Comparison of ENCODE assay signal across 35 cellular contexts in the genomic region with DNA sequence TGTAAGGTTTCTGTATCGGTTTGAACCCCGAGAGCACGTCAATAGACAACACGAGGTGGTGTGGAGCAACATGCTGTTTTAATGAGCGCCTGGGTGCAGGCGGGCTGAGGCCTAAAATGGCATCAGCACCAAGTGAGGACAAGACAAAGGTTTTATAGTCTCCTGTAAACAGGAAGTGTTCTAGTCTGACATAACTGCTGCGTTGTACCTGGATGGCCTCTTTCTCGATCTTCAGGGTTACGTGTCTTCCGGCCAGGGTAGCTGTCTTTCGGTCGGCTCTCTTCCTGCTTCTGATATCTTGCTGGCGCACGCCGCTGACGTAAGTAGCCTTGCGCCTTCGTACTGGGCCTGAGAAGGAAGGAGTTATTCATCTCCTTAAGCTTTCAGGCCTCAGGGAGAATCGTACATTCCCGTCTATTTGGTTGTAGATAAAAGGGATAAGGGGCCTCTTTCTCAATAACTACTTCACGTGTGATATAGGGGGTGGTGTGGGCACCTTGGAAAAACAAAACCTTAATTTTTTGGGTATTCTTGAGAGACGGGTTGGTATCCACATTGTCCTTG. TPM values are rescaled to one million over a fixed set of nuclear protein-coding genes. Genes with fewer than 3 reads are reported as not detected.
"Had no signal": no experiment of that assay in that cellular context is flagged by ENCODE, and none has a peak within 500 bp of the region (broad histone marks: within the 10 kb centered on the region; RNA-seq: fewer than 3 reads in every experiment).

No MANE protein-coding gene starts in this region.

- H3K4me1 Mint-ChIP-seq: activated B cell treated with CpG ODN at 0.5 μM for 24 hours; activated naive CD8-positive, alpha-beta T cell treated with anti-CD3 and anti-CD28 coated beads for 36 hours; activated T-helper 17 cell treated with anti-CD3 and anti-CD28 coated beads, Interleukin-2, amount 50 U/mL, for 72 hours; central memory CD8-positive, alpha-beta T cell had no signal

- H3K4me3 ChIP-seq: Peyer's patch had no signal

- H3K9me3 ChIP-seq: Peyer's patch had no signal

- H3K27ac ChIP-seq: brain microvascular endothelial cell, KMS-11, Peyer's patch, VCaP had no signal

- H3K36me3 ChIP-seq: brain microvascular endothelial cell, Peyer's patch had no signal

- H3K9me3 Mint-ChIP-seq: activated B cell treated with CpG ODN at 0.5 μM for 24 hours; activated CD4-positive, alpha-beta memory T cell treated with anti-CD3 and anti-CD28 coated beads for 36 hours; activated naive CD8-positive, alpha-beta T cell treated with anti-CD3 and anti-CD28 coated beads for 36 hours; activated T-cell treated with anti-CD3 and anti-CD28 coated beads, Interleukin-2, amount 50 U/mL, for 72 hours; activated T-helper 17 cell treated with anti-CD3 and anti-CD28 coated beads, Interleukin-2, amount 50 U/mL, for 72 hours; central memory CD8-positive, alpha-beta T cell had no signal

- DNase-seq: activated B cell treated with CpG ODN at 0.5 μM for 24 hours; activated CD4-positive, alpha-beta memory T cell treated with anti-CD3 and anti-CD28 coated beads for 36 hours; activated CD4-positive, alpha-beta T cell treated with anti-CD3 and anti-CD28 coated beads for 4 hours; activated CD4-positive, alpha-beta T cell treated with anti-CD3 and anti-CD28 coated beads, Interleukin-2, amount 50 U/mL, for 1 hour; activated CD4-positive, CD25-positive, alpha-beta regulatory T cell treated with anti-CD3 and anti-CD28 coated beads, Interleukin-2, amount 50 U/mL, for 72 hours; activated CD8-positive, alpha-beta memory T cell treated with anti-CD3 and anti-CD28 coated beads, Interleukin-2, amount 50 U/mL, for 48 hours; activated effector memory CD4-positive, alpha-beta T cell treated with anti-CD3 and anti-CD28 coated beads, Interleukin-2, amount 50 U/mL, for 16 hours; activated naive CD4-positive, alpha-beta T cell; activated naive CD4-positive, alpha-beta T cell treated with anti-CD3 and anti-CD28 coated beads, Interleukin-2, amount 50 U/mL, for 16 hours; activated naive CD8-positive, alpha-beta T cell treated with anti-CD3 and anti-CD28 coated beads for 36 hours; activated T-cell treated with anti-CD3 and anti-CD28 coated beads, Interleukin-2, amount 50 U/mL, for 72 hours; amniotic stem cell; aorta; brain microvascular endothelial cell; MM.1S; MV-4-11; NCI-H1092; NCI-H1436 treated with DMSO at 0.1 percent for 48 hours; NCI-H187 treated with DMSO at 0.1 percent for 48 hours; NCI-H446; NCI-H524; NCI-H69; NCI-H82; PC-3; Peyer's patch; Right ventricle myocardium superior; SW 1271; T-helper 1 cell; T-helper 2 cell; T-helper 9 cell had no signal

- H3K27ac Mint-ChIP-seq: activated B cell treated with CpG ODN at 0.5 μM for 24 hours; activated CD4-positive, alpha-beta memory T cell treated with anti-CD3 and anti-CD28 coated beads for 36 hours; activated naive CD8-positive, alpha-beta T cell treated with anti-CD3 and anti-CD28 coated beads for 36 hours; activated T-cell treated with anti-CD3 and anti-CD28 coated beads, Interleukin-2, amount 50 U/mL, for 72 hours; activated T-helper 17 cell treated with anti-CD3 and anti-CD28 coated beads, Interleukin-2, amount 50 U/mL, for 72 hours had no signal

- H3K27me3 Mint-ChIP-seq: activated B cell treated with CpG ODN at 0.5 μM for 24 hours; activated CD4-positive, alpha-beta memory T cell treated with anti-CD3 and anti-CD28 coated beads for 36 hours; activated naive CD8-positive, alpha-beta T cell treated with anti-CD3 and anti-CD28 coated beads for 36 hours had no signal

- H3K4me1 ChIP-seq: Peyer's patch had no signal

- H3K27me3 ChIP-seq: brain microvascular endothelial cell, Peyer's patch had no signal

- H3K36me3 Mint-ChIP-seq: activated CD4-positive, alpha-beta memory T cell treated with anti-CD3 and anti-CD28 coated beads for 36 hours; activated naive CD8-positive, alpha-beta T cell treated with anti-CD3 and anti-CD28 coated beads for 36 hours had no signal

- H3K4me3 Mint-ChIP-seq: activated B cell treated with CpG ODN at 0.5 μM for 24 hours; activated CD4-positive, alpha-beta memory T cell treated with anti-CD3 and anti-CD28 coated beads for 36 hours; activated naive CD8-positive, alpha-beta T cell treated with anti-CD3 and anti-CD28 coated beads for 36 hours; activated T-cell treated with anti-CD3 and anti-CD28 coated beads, Interleukin-2, amount 50 U/mL, for 72 hours; activated T-helper 17 cell treated with anti-CD3 and anti-CD28 coated beads, Interleukin-2, amount 50 U/mL, for 72 hours; central memory CD8-positive, alpha-beta T cell had no signal

- ATAC-seq: activated T-cell treated with anti-CD3 and anti-CD28 coated beads, Interleukin-2, amount 50 U/mL, for 72 hours; activated T-helper 17 cell treated with anti-CD3 and anti-CD28 coated beads, Interleukin-2, amount 50 U/mL, for 72 hours; PC-3 had no signal

RNA-seq across cellular contexts. Expression of a gene that starts 53.5 kb away (rescaled TPM):
- total RNA-seq: activated CD4-positive, alpha-beta memory T cell treated with anti-CD3 and anti-CD28 coated beads for 36 hours; chondrocyte had no signal
